In genomic region chrX:111169141-111169540, GRCh38 we compare ENCODE assay signal across 27 cellular contexts.
"Had no signal": no experiment of that assay in that cellular context is flagged by ENCODE, and none has a peak within 500 bp of the region (broad histone marks: within the 10 kb centered on the region; RNA-seq: fewer than 3 reads in every experiment).

No MANE protein-coding gene starts in this region.

- FAIRE-seq: TTC549 had no signal

- H3K4me3 ChIP-seq: adrenal gland, body of pancreas, breast epithelium, Peyer's patch had no signal

- H3K27me3 ChIP-seq: body of pancreas, Peyer's patch had no signal

- ATAC-seq: activated CD8-positive, alpha-beta T cell treated with anti-CD3 and anti-CD28 coated beads for 36 hours; activated T-cell treated with anti-CD3 and anti-CD28 coated beads, Interleukin-2, amount 50 U/mL, for 72 hours; activated T-helper 17 cell treated with anti-CD3 and anti-CD28 coated beads, Interleukin-2, amount 50 U/mL, for 72 hours; body of pancreas; PC-3; Right ventricle myocardium inferior had no signal

- H3K36me3 ChIP-seq: adrenal gland, breast epithelium, Peyer's patch had no signal

- H3K9me3 ChIP-seq: adrenal gland, body of pancreas, breast epithelium, Peyer's patch had no signal

- DNase-seq: activated CD4-positive, alpha-beta T cell treated with anti-CD3 and anti-CD28 coated beads, Interleukin-2, amount 10 ng/mL, durations not matched to agents 24 days and 14 days; activated CD4-positive, alpha-beta T cell treated with anti-CD3 and anti-CD28 coated beads, Interleukin-2, amount 50 U/mL, for 4 hours; activated CD8-positive, alpha-beta T cell treated with anti-CD3 and anti-CD28 coated beads for 36 hours; activated effector memory CD4-positive, alpha-beta T cell treated with anti-CD3 and anti-CD28 coated beads, Interleukin-2, amount 50 U/mL, for 16 hours; activated naive CD4-positive, alpha-beta T cell; activated naive CD8-positive, alpha-beta T cell treated with anti-CD3 and anti-CD28 coated beads, Interleukin-2, amount 10 ng/mL, durations not matched to agents 7 days and 5 days; activated T-cell treated with anti-CD3 and anti-CD28 coated beads, Interleukin-2, amount 50 U/mL, for 1 hour; activated T-cell treated with anti-CD3 and anti-CD28 coated beads, Interleukin-2, amount 50 U/mL, for 72 hours; adrenal gland; body of pancreas; caudate nucleus; cerebellar nuclear complex; NCI-H1436 treated with DMSO at 0.1 percent for 48 hours; NCI-H1694 treated with DMSO at 0.1 percent for 48 hours; NCI-H2029; NCI-H345; NCI-H510A; NCI-H526; NK-92 treated with Interleukin-12 subunit alpha and Interleukin-12 subunit beta, amount 100 ng/mL, for 24 hours; PC-3; Peyer's patch; RPMI8226; SIG-M5 had no signal

- H3K4me1 ChIP-seq: adrenal gland, body of pancreas, breast epithelium, Peyer's patch had no signal

- H3K27ac ChIP-seq: adrenal gland, body of pancreas, breast epithelium, Peyer's patch had no signal
